In the genomic region with DNA sequence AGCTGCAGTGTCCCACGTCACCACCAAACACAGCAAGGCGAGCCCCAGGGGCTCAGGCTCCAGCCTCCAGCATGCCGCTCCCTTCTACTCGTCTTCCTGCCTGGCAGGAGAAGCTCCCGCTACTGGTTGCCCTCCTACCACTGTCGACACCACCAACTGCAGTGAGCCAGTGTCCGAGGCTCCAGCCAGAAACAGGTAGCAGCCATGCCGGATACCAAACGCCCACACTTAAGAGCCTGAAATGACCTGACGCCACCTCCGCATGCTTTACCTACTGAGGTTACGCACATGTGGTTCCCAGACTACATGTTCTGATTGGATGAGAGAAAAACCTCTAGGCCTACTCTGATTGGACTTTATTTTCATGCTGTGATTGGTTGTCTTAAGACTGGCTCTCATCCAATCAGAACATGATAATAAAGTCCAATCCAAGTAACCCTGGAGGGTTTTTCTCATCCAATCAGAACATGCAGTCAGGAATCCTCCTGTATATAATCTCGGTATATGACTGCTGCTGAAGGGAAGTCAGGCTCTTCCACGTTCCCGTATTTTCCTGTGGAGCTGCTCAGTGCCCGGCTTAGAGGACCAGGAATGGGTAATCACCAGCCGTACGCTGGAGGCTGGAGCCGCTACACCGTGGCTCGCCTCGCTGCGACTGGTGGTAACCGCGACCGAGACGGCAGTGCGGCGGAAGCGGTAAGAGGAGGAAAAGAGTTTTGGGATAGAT, we compare ENCODE assay signal across 11 cellular contexts. TPM values are rescaled to one million over a fixed set of nuclear protein-coding genes. Genes with fewer than 3 reads are reported as not detected.
DNase-seq lines count a peak whose midpoint lies in the region; FAIRE-seq and TF ChIP-seq lines count a peak whose summit lies in the region.
"Not testable (repeated sequence)": the region's sequence is repeated elsewhere in the genome, so short reads cannot be mapped to it uniquely, and the experiment has no call there.
"Had no signal": no experiment of that assay in that cellular context is flagged by ENCODE, and none has a peak within 500 bp of the region (broad histone marks: within the 10 kb centered on the region; RNA-seq: fewer than 3 reads in every experiment).

A gene (minus strand): TSS at position 120 of the 727 bp plus-strand sequence. CDS start 8,707 bp downstream, outside the sequence.

- H4K20me1 ChIP-seq in neural progenitor cell (ENCODE audit: low read depth), result not testable (repeated sequence)

- H3K36me3 Mint-ChIP-seq in neural progenitor cell, result not testable (repeated sequence)

- TF ChIP-seq CTCF in neural progenitor cell (IDR thresholded peaks at IDR 0.05), result not testable (repeated sequence)

- not testable (repeated sequence) for H3K4me1 Mint-ChIP-seq in neural progenitor cell

- not testable (repeated sequence) for H3K36me3 ChIP-seq in HUES6 (ENCODE audit: control insufficient read depth, insufficient read depth, low read length); neural progenitor cell

- DNase-seq in ELF-1 (ENCODE audit: low read depth, low spot score) (peak; percentile 55), NCI-H510A treated with DMSO at 0.1 percent for 48 hours (lab: John Stamatoyannopoulos, UW) (peak; percentile 81), SHP77 (lab: John Stamatoyannopoulos, UW) (peak; percentile 48 to 60), ecto neural progenitor cell (ENCODE audit: low spot score) (peak; percentile 78), neural progenitor cell (ENCODE audit: low spot score) (peak; percentile 73), urothelium cell line (ENCODE audit: low spot score) (peak; percentile 35)

- H3K4me1 ChIP-seq in HUES6 (ENCODE audit: control insufficient read depth, insufficient read depth, low read length), result not testable (repeated sequence)
- peaks cover 11% of the 10 kb centered on the region for H3K4me1 ChIP-seq in neural progenitor cell

- peak within 1 kb of the TSS; percentile 66 for H3K4me2 ChIP-seq in neural progenitor cell

- peak; percentile 99 for FAIRE-seq in urothelium cell line (lab: Jason Lieb, UNC)

- not testable (repeated sequence) for H3K27me3 ChIP-seq in HUES6 (ENCODE audit: control insufficient read depth, insufficient read depth, low read length); neural progenitor cell

- peaks cover 39% of the 10 kb centered on the region for H3K79me2 ChIP-seq in neural progenitor cell (ENCODE audit: low read depth)

- not testable (repeated sequence) for H3K9me3 ChIP-seq in HUES6 (ENCODE audit: control insufficient read depth, insufficient read depth, low read depth, low read length); iPS-18c (ENCODE audit: control insufficient read depth, insufficient read depth, low read length); neural progenitor cell (ENCODE audit: low read depth)

- not testable (repeated sequence) for H3K27ac Mint-ChIP-seq in neural progenitor cell

- H3K27me3 Mint-ChIP-seq in neural progenitor cell (ENCODE audit: insufficient read depth, low read depth), result not testable (repeated sequence)

- H3K9me3 Mint-ChIP-seq in neural progenitor cell, result not testable (repeated sequence)

- peak within 1 kb of the TSS; percentile 44; the same call in 1 of the 2 replicates for H3K4me3 ChIP-seq in HUES6 (ENCODE audit: low read depth, low read length)
- peak within 1 kb of the TSS; percentile 51; the same call in 1 of the 2 replicates for H3K4me3 ChIP-seq in iPS-18c (ENCODE audit: insufficient read depth, low read depth, low read length)
- H3K4me3 ChIP-seq in neural progenitor cell, result peak within 1 kb of the TSS; percentile 54

- H2AFZ ChIP-seq in neural progenitor cell (replicated peaks), result not testable (repeated sequence)

- not testable (repeated sequence) for H3K27ac ChIP-seq in HUES6 (ENCODE audit: low read depth, low read length); neural progenitor cell

- H3K9ac ChIP-seq in HUES6 (ENCODE audit: low read length), result peak within 1 kb of the TSS; percentile 60
- not testable (repeated sequence) for H3K9ac ChIP-seq in neural progenitor cell

- H3F3A ChIP-seq in neural progenitor cell (ENCODE audit: low read depth), result not testable (repeated sequence)

- peak within 1 kb of the TSS; percentile 87 for H3K4me3 Mint-ChIP-seq in neural progenitor cell

RNA-seq across cellular contexts. Expression of the gene that starts here (rescaled TPM):
- total RNA-seq in neural progenitor cell (ENCODE audit: low replicate concordance), result 15.1 and 17.6 TPM in 2 replicates
- total RNA-seq: CD8-positive, alpha-beta memory T cell; M059J; T-helper 1 cell treated with Interleukin-12 subunit alpha and Interleukin-12 subunit beta and Interleukin-4 antibody, amounts not matched to agents 30 ng/mL and 1 ng/mL, for 36 hours had no signal
